ENCODE assay signal across 25 cellular contexts in genomic region chr20:47008842-47009518, GRCh38.
A peak's percentile ranks its signal among the peaks of the same experiment; 100 is the strongest.
DNase-seq lines count a peak whose midpoint lies in the region; ATAC-seq and TF ChIP-seq lines count a peak whose summit lies in the region.
"Had no signal": no experiment of that assay in that cellular context is flagged by ENCODE, and none has a peak within 500 bp of the region (broad histone marks: within the 10 kb centered on the region; RNA-seq: fewer than 3 reads in every experiment).

No MANE protein-coding gene starts in this region.

- H3K4me3 ChIP-seq in SJCRH30 (no peak overlapping the region), upper lobe of right lung (no peak overlapping the region)
- H3K4me3 ChIP-seq: BLaER1, dorsolateral prefrontal cortex, gastroesophageal sphincter, SK-N-MC, uterus had no signal

- H3K27ac ChIP-seq in SJCRH30 (peak overlapping the region; percentile 39), upper lobe of right lung (no peak overlapping the region)
- H3K27ac ChIP-seq: BLaER1, dorsolateral prefrontal cortex, gastroesophageal sphincter, SK-N-MC, uterus had no signal

- no peak for TF ChIP-seq CTCF in upper lobe of right lung (IDR thresholded peaks at IDR 0.05)

- H3K27me3 ChIP-seq in SJCRH30 (no peaks in the 10 kb centered on the region), upper lobe of right lung (peaks cover 11% of the 10 kb centered on the region)
- H3K27me3 ChIP-seq: BLaER1, uterus had no signal

- DNase-seq in SIG-M5 treated with dmso at 0.1 percent for 504 hours (lab: John Stamatoyannopoulos, UW; ENCODE audit: unreplicated experiment) (peak; percentile 69), SIG-M5 (lab: John Stamatoyannopoulos, UW) (no peak), NCI-H2196 treated with DMSO at 0.1 percent for 48 hours (lab: John Stamatoyannopoulos, UW; ENCODE audit: unreplicated experiment) (peak; percentile 11), SJCRH30 (peak in 1 of 2 experiments; percentile 17), upper lobe of right lung (peak; percentile 21), DMS114 treated with DMSO at 0.1 percent for 48 hours (lab: John Stamatoyannopoulos, UW; ENCODE audit: unreplicated experiment) (no peak), hepatic stellate cell (ENCODE audit: low spot score) (no peak)
- DNase-seq: activated B cell treated with CpG ODN at 0.5 μM for 24 hours; activated CD8-positive, alpha-beta T cell treated with anti-CD3 and anti-CD28 coated beads, Interleukin-2, amount 10 ng/mL, durations not matched to agents 7 days and 5 days; activated naive CD4-positive, alpha-beta T cell treated with anti-CD3 and anti-CD28 coated beads, Interleukin-2, amount 10 ng/mL, durations not matched to agents 7 days and 5 days; activated T-cell treated with anti-CD3 and anti-CD28 coated beads, Interleukin-2, amount 50 U/mL, for 1 hour; Calu3; central memory CD4-positive, alpha-beta T cell; dorsolateral prefrontal cortex; kidney; NCI-H1694; NCI-H524 treated with DMSO at 0.1 percent for 48 hours; nucleus accumbens; retina; stimulated activated CD4-positive, alpha-beta T cell treated with anti-CD3 and anti-CD28 coated beads, Interleukin-15, amount 100 ng/mL, for 24 hours; uterus had no signal

- H3K4me1 ChIP-seq in SJCRH30 (peaks cover 24% of the 10 kb centered on the region), upper lobe of right lung (no peaks in the 10 kb centered on the region)
- H3K4me1 ChIP-seq: BLaER1, gastroesophageal sphincter, uterus had no signal

- H3K36me3 ChIP-seq in SJCRH30, result peaks cover 18% of the 10 kb centered on the region
- no peaks in the 10 kb centered on the region for H3K36me3 ChIP-seq in upper lobe of right lung
- H3K36me3 ChIP-seq: BLaER1, uterus had no signal

- ATAC-seq in upper lobe of right lung, result no peak
- ATAC-seq in GM21576 (IDR thresholded peaks at IDR 0.05; ENCODE audit: unreplicated experiment), result no peak
- ATAC-seq: activated CD8-positive, alpha-beta T cell treated with anti-CD3 and anti-CD28 coated beads, Interleukin-2, amount 10 ng/mL, durations not matched to agents 7 days and 5 days; gastroesophageal sphincter had no signal

- intact Hi-C loops in upper lobe of right lung (cut with DNase I), result no loop called here

- H3K9me3 ChIP-seq in SJCRH30 (replicated peaks), result peaks cover 3% of the 10 kb centered on the region; the same call in 1 of the 2 replicates
- no peaks in the 10 kb centered on the region for H3K9me3 ChIP-seq in upper lobe of right lung
- H3K9me3 ChIP-seq: BLaER1, uterus had no signal

Comparison
In these comparisons a context has a peak if more than half of its experiments do, and no peak if none do; other contexts are left out.
1. DNase-seq: peak in SIG-M5 treated with dmso at 0.1 percent for 504 hours (single experiment), NCI-H2196 treated with DMSO at 0.1 percent for 48 hours (single experiment) and upper lobe of right lung (single experiment); none in SIG-M5 (single experiment), DMS114 treated with DMSO at 0.1 percent for 48 hours (single experiment) and hepatic stellate cell (single experiment).